In genomic region chr12:107309020-107309419, GRCh38 we compare ENCODE assay signal across 1 cellular context.
TF ChIP-seq lines count a peak whose summit lies in the region.

No MANE protein-coding gene starts in this region.

TF ChIP-seq in H1, 55 proteins besides CTCF, POLR2A, EP300 and RAD21:
- no peak for TF ChIP-seq ASH2L (IDR thresholded peaks at IDR 0.05; ENCODE audit: low read length)
- TF ChIP-seq MAX (IDR thresholded peaks at IDR 0.05): no peak
- TF ChIP-seq RBBP5 (IDR thresholded peaks at IDR 0.05; ENCODE audit: borderline replicate concordance, low read depth, low read length): no peak
- TF ChIP-seq JUND (IDR thresholded peaks at IDR 0.05; ENCODE audit: low read length): no peak
- no peak for TF ChIP-seq YY1 (IDR thresholded peaks at IDR 0.05; ENCODE audit: low read depth, low read length)
- TF ChIP-seq FOSL1 (IDR thresholded peaks at IDR 0.05; ENCODE audit: insufficient read depth, low read depth, low read length): no peak
- TF ChIP-seq NRF1 (IDR thresholded peaks at IDR 0.05; ENCODE audit: low read depth, low read length): no peak
- TF ChIP-seq SIX5 (IDR thresholded peaks at IDR 0.05; ENCODE audit: low read depth, low read length): no peak
- TF ChIP-seq KDM4A (IDR thresholded peaks at IDR 0.05; ENCODE audit: low read depth, low read length, severe bottlenecking): no peak
- no peak for TF ChIP-seq MAFK (IDR thresholded peaks at IDR 0.05; ENCODE audit: low read depth, low read length)
- no peak for TF ChIP-seq CBX8 (IDR thresholded peaks at IDR 0.05; ENCODE audit: borderline replicate concordance, low read depth, low read length)
- TF ChIP-seq BCL11A (IDR thresholded peaks at IDR 0.05; ENCODE audit: low read depth in 2 of 2, low read length in 2 of 2): no peak
- TF ChIP-seq TAF1 (IDR thresholded peaks at IDR 0.05; ENCODE audit: low read depth, low read length): no peak
- no peak for TF ChIP-seq SIRT6 (IDR thresholded peaks at IDR 0.05; ENCODE audit: low read length)
- no peak for TF ChIP-seq EGR1 (IDR thresholded peaks at IDR 0.05; ENCODE audit: borderline replicate concordance, low read depth, low read length)
- TF ChIP-seq SIN3A (conservative IDR thresholded peaks at IDR 0.05 in 1 of 2, IDR thresholded peaks at IDR 0.05 in 1 of 2; ENCODE audit: low read depth in 1 of 2, low read length in 2 of 2): no peak
- no peak for TF ChIP-seq TCF12 (IDR thresholded peaks at IDR 0.05; ENCODE audit: low read depth, low read length)
